Comparison of ENCODE assay signal across 8 cellular contexts in genomic region chr5:132387649-132388117, GRCh38. TPM values are rescaled to one million over a fixed set of nuclear protein-coding genes. Genes with fewer than 3 reads are reported as not detected.
DNase-seq lines count a peak whose midpoint lies in the region; ATAC-seq and TF ChIP-seq lines count a peak whose summit lies in the region.
"Had no signal": no experiment of that assay in that cellular context is flagged by ENCODE, and none has a peak within 500 bp of the region (broad histone marks: within the 10 kb centered on the region; RNA-seq: fewer than 3 reads in every experiment).

No MANE protein-coding gene starts in this region.

- peak overlapping the region; percentile 24 for H3K27ac ChIP-seq in HUES48 (ENCODE audit: low read depth, low read length)
- H3K27ac ChIP-seq in heart left ventricle: peak overlapping the region; percentile 69 to 90 (median 86)

- peak overlapping the region; percentile 27 for H3K27ac Mint-ChIP-seq in activated CD8-positive, alpha-beta T cell treated with anti-CD3 and anti-CD28 coated beads for 36 hours
- H3K27ac Mint-ChIP-seq: activated B cell treated with CpG ODN at 0.5 μM for 24 hours had no signal

- intact Hi-C loops in activated CD8-positive, alpha-beta T cell treated with anti-CD3 and anti-CD28 coated beads for 36 hours (cut with micrococcal nuclease): loop anchor here (10.0 kb wide), 1 partner anchor 437 kb away; no protein-coding TSS in a partner anchor
- intact Hi-C loops in heart left ventricle (cut with DNase I): loop anchor here in 8 of 10 donors (2.0 to 10.0 kb wide), 11 partner anchors 21 to 497 kb away; partner anchors contain the start of gene IL3 (in 2 of the 8)

- CTCF ChIA-PET in activated CD8-positive, alpha-beta T cell treated with anti-CD3 and anti-CD28 coated beads for 36 hours (lab: Charles Lee): interaction anchor here (0.9 to 12.3 kb wide), 16 partner anchors 7 to 433 kb away, joined by 3 to 342 read pairs (median 10); no protein-coding TSS in a partner anchor

- no peak for ATAC-seq in activated CD8-positive, alpha-beta T cell treated with anti-CD3 and anti-CD28 coated beads for 36 hours
- ATAC-seq in heart left ventricle (peak; percentile 75 to 87 (median 84)), GM21825 (IDR thresholded peaks at IDR 0.05; ENCODE audit: unreplicated experiment) (no peak)

- no peak overlapping the region for H3K4me3 Mint-ChIP-seq in activated CD8-positive, alpha-beta T cell treated with anti-CD3 and anti-CD28 coated beads for 36 hours
- H3K4me3 Mint-ChIP-seq: activated B cell treated with CpG ODN at 0.5 μM for 24 hours had no signal

- TF ChIP-seq CTCF in activated CD8-positive, alpha-beta T cell treated with anti-CD3 and anti-CD28 coated beads for 36 hours (IDR thresholded peaks at IDR 0.05): no peak
- TF ChIP-seq CTCF in heart left ventricle (IDR thresholded peaks at IDR 0.05): no peak
- TF ChIP-seq CTCF in GM10266 (IDR thresholded peaks at IDR 0.05; ENCODE audit: control insufficient read depth, insufficient read depth, low read depth, missing control alignments): no peak

- H3K9ac ChIP-seq in HUES48 (ENCODE audit: low read depth, low read length): no peak overlapping the region

- H3K4me1 Mint-ChIP-seq in activated CD8-positive, alpha-beta T cell treated with anti-CD3 and anti-CD28 coated beads for 36 hours (ENCODE audit: low read depth): peaks cover 42% of the 10 kb centered on the region

- POLR2A ChIA-PET in activated CD8-positive, alpha-beta T cell treated with anti-CD3 and anti-CD28 coated beads for 36 hours (lab: Charles Lee): interaction anchor here (0.8 to 8.7 kb wide), 9 partner anchors 8 to 113 kb away, joined by 3 to 68 read pairs (median 6); partner anchors contain the start of gene IRF1

- H3K4me3 ChIP-seq in HUES48 (ENCODE audit: low read depth, low read length) (no peak overlapping the region), heart left ventricle (peak overlapping the region in 3 of 12 donors; percentile 10 to 17 (median 13)), skeletal muscle cell (ENCODE audit: low read depth, low read length) (no peak overlapping the region)

- H3K36me3 ChIP-seq in HUES48 (ENCODE audit: control insufficient read depth, insufficient read depth, low read length) (no peaks in the 10 kb centered on the region), heart left ventricle (peaks cover 0 to 23% (median 6%) of the 10 kb centered on the region in 9 donors)

- no peaks in the 10 kb centered on the region for H3K9me3 Mint-ChIP-seq in activated CD8-positive, alpha-beta T cell treated with anti-CD3 and anti-CD28 coated beads for 36 hours
- H3K9me3 Mint-ChIP-seq: activated B cell treated with CpG ODN at 0.5 μM for 24 hours had no signal

- no peaks in the 10 kb centered on the region for H3K9me3 ChIP-seq in HUES48 (ENCODE audit: control insufficient read depth, insufficient read depth, low read length)
- H3K9me3 ChIP-seq in heart left ventricle: no peaks in the 10 kb centered on the region

- peaks cover 5% of the 10 kb centered on the region for H3K36me3 Mint-ChIP-seq in activated CD8-positive, alpha-beta T cell treated with anti-CD3 and anti-CD28 coated beads for 36 hours (ENCODE audit: low read depth)

- TF ChIP-seq POLR2A in heart left ventricle (IDR thresholded peaks at IDR 0.05): no peak

- 9 to 14% (median 11%) methylated on average over 4 of the region's 4 CpGs for WGBS in heart left ventricle, 4 donors

- peaks cover 7% of the 10 kb centered on the region; the same call in 1 of the 2 replicates for H3K4me1 ChIP-seq in HUES48 (ENCODE audit: control insufficient read depth, insufficient read depth, low read length)
- peaks cover 0 to 63% (median 49%) of the 10 kb centered on the region in 12 donors for H3K4me1 ChIP-seq in heart left ventricle

- H3K27me3 Mint-ChIP-seq in activated CD8-positive, alpha-beta T cell treated with anti-CD3 and anti-CD28 coated beads for 36 hours: no peaks in the 10 kb centered on the region
- H3K27me3 Mint-ChIP-seq: activated B cell treated with CpG ODN at 0.5 μM for 24 hours had no signal

- H3K27me3 ChIP-seq in HUES48 (ENCODE audit: control insufficient read depth, insufficient read depth, low read length) (no peaks in the 10 kb centered on the region), heart left ventricle (no peaks in the 10 kb centered on the region)

- no peak for DNase-seq in activated CD8-positive, alpha-beta T cell treated with anti-CD3 and anti-CD28 coated beads for 36 hours
- DNase-seq in heart left ventricle: peak in 4 of 5 donors; percentile 49 to 69 (median 64)
- DNase-seq in skeletal muscle cell (ENCODE audit: low read depth): peak; percentile 98
- DNase-seq in GM10266 (ENCODE audit: extremely low spot score): no peak
- no peak for DNase-seq in globus pallidus (ENCODE audit: low spot score)
- DNase-seq: activated B cell treated with CpG ODN at 0.5 μM for 24 hours had no signal

RNA-seq across cellular contexts. Expression of gene SLC22A5, which starts 18.2 kb away (rescaled TPM):
- 1 to 10 TPM; 4.0 to 4.1 TPM for total RNA-seq in activated CD8-positive, alpha-beta T cell treated with anti-CD3 and anti-CD28 coated beads for 36 hours
- total RNA-seq in heart left ventricle: 10 to 100 TPM in 8 of 9 donors, 1 to 10 TPM in 1; 7.5 to 42.5 (median 13.5) TPM
- polyA plus RNA-seq in heart left ventricle: 10 to 100 TPM; 11.1 to 50.1 TPM

Comparison
In these comparisons a context has a peak if more than half of its experiments do, and no peak if none do; other contexts are left out.
1. ATAC-seq: peak in heart left ventricle (4 of 4); none in activated CD8-positive, alpha-beta T cell treated with anti-CD3 and anti-CD28 coated beads for 36 hours (single experiment) and GM21825 (single experiment).
2. DNase-seq: peak in heart left ventricle (4 of 5) and skeletal muscle cell (single experiment); none in activated CD8-positive, alpha-beta T cell treated with anti-CD3 and anti-CD28 coated beads for 36 hours (single experiment), GM10266 (single experiment) and globus pallidus (single experiment).